ENCODE assay signal across 30 cellular contexts in genomic region chr21:43968410-43969114, GRCh38.
"Had no signal": no experiment of that assay in that cellular context is flagged by ENCODE, and none has a peak within 500 bp of the region (broad histone marks: within the 10 kb centered on the region; RNA-seq: fewer than 3 reads in every experiment).

No MANE protein-coding gene starts in this region.

- H3K4me3 Mint-ChIP-seq: activated CD4-positive, alpha-beta memory T cell treated with anti-CD3 and anti-CD28 coated beads for 36 hours; activated CD4-positive, alpha-beta T cell treated with anti-CD3 and anti-CD28 coated beads for 36 hours; activated CD4-positive, alpha-beta T cell treated with anti-CD3 and anti-CD28 coated beads, Interleukin-2, amount 10 ng/mL, durations not matched to agents 24 days and 14 days; activated CD8-positive, alpha-beta memory T cell treated with anti-CD3 and anti-CD28 coated beads, Interleukin-2, amount 10 ng/mL, durations not matched to agents 7 days and 5 days; activated CD8-positive, alpha-beta T cell treated with anti-CD3 and anti-CD28 coated beads, Interleukin-2, amount 10 ng/mL, durations not matched to agents 7 days and 5 days; activated naive CD4-positive, alpha-beta T cell treated with anti-CD3 and anti-CD28 coated beads, Interleukin-2, amount 10 ng/mL, durations not matched to agents 7 days and 5 days; activated naive CD8-positive, alpha-beta T cell; activated T-helper 1 cell treated with anti-CD3 and anti-CD28 coated beads, Interleukin-12 subunit alpha, Interleukin-12 subunit beta, Interleukin-2, Interleukin-4 antibody, amounts not matched to agents 30 ng/mL and 10 ng/mL and 1 ng/mL, durations not matched to agents 14 hours and 24 hours and 36 hours; central memory CD8-positive, alpha-beta T cell; dendritic cell treated with granulocyte-macrophage colony-stimulating factor and Interleukin-4, amounts not matched to agents 40 ng/mL and 50 ng/mL, for 4 days; effector memory CD8-positive, alpha-beta T cell; T-helper 17 cell; T-helper 2 cell treated with Interferon-gamma antibody and Interleukin-4, amounts not matched to agents 5 μg/mL and 100 μg/mL, for 36 hours had no signal

- ATAC-seq: activated CD4-positive, alpha-beta T cell treated with anti-CD3 and anti-CD28 coated beads for 36 hours; activated CD8-positive, alpha-beta memory T cell treated with anti-CD3 and anti-CD28 coated beads, Interleukin-2, amount 10 ng/mL, durations not matched to agents 7 days and 5 days; activated CD8-positive, alpha-beta T cell treated with anti-CD3 and anti-CD28 coated beads, Interleukin-2, amount 10 ng/mL, durations not matched to agents 7 days and 5 days; effector memory CD8-positive, alpha-beta T cell; foreskin keratinocyte; gastrocnemius medialis; T-helper 17 cell had no signal

- H3K27ac Mint-ChIP-seq: activated CD4-positive, alpha-beta T cell treated with anti-CD3 and anti-CD28 coated beads for 36 hours; activated CD8-positive, alpha-beta memory T cell treated with anti-CD3 and anti-CD28 coated beads, Interleukin-2, amount 10 ng/mL, durations not matched to agents 7 days and 5 days; activated CD8-positive, alpha-beta T cell treated with anti-CD3 and anti-CD28 coated beads, Interleukin-2, amount 10 ng/mL, durations not matched to agents 7 days and 5 days; activated naive CD4-positive, alpha-beta T cell treated with anti-CD3 and anti-CD28 coated beads, Interleukin-2, amount 10 ng/mL, durations not matched to agents 7 days and 5 days; activated naive CD8-positive, alpha-beta T cell; activated T-helper 1 cell treated with anti-CD3 and anti-CD28 coated beads, Interleukin-12 subunit alpha, Interleukin-12 subunit beta, Interleukin-2, Interleukin-4 antibody, amounts not matched to agents 30 ng/mL and 10 ng/mL and 1 ng/mL, durations not matched to agents 14 hours and 24 hours and 36 hours; activated T-helper 2 cell treated with anti-CD3 and anti-CD28 coated beads, Interferon-gamma antibody, Interleukin-2, Interleukin-4, amounts not matched to agents 10 μg/mL and 5 μg/mL and 100 μg/mL, durations not matched to agents 14 hours and 24 hours and 36 hours; T-helper 17 cell had no signal

- DNase-seq: activated CD4-positive, alpha-beta memory T cell treated with anti-CD3 and anti-CD28 coated beads for 36 hours; activated CD4-positive, alpha-beta T cell treated with anti-CD3 and anti-CD28 coated beads for 36 hours; activated CD4-positive, alpha-beta T cell treated with anti-CD3 and anti-CD28 coated beads, Interleukin-2, amount 10 ng/mL, durations not matched to agents 24 days and 14 days; activated CD4-positive, CD25-positive, alpha-beta regulatory T cell; activated CD4-positive, CD25-positive, alpha-beta regulatory T cell treated with anti-CD3 and anti-CD28 coated beads, Interleukin-2, amount 50 U/mL, for 72 hours; activated CD8-positive, alpha-beta memory T cell treated with anti-CD3 and anti-CD28 coated beads, Interleukin-2, amount 10 ng/mL, durations not matched to agents 7 days and 5 days; activated CD8-positive, alpha-beta memory T cell treated with anti-CD3 and anti-CD28 coated beads, Interleukin-2, amount 50 U/mL, for 4 hours; activated CD8-positive, alpha-beta T cell treated with anti-CD3 and anti-CD28 coated beads, Interleukin-2, amount 10 ng/mL, durations not matched to agents 7 days and 5 days; activated effector memory CD4-positive, alpha-beta T cell treated with anti-CD3 and anti-CD28 coated beads, Interleukin-2, amount 50 U/mL, for 16 hours; activated naive CD4-positive, alpha-beta T cell treated with anti-CD3 and anti-CD28 coated beads, Interleukin-2, amount 10 ng/mL, durations not matched to agents 7 days and 5 days; activated T-cell treated with anti-CD3 and anti-CD28 coated beads, Interleukin-2, amount 50 U/mL, for 1 hour; activated T-cell treated with anti-CD3 and anti-CD28 coated beads, Interleukin-2, amount 50 U/mL, for 48 hours; amniotic stem cell; anterior cingulate cortex; brain microvascular endothelial cell; dorsolateral prefrontal cortex; effector memory CD8-positive, alpha-beta T cell; erythroblast; foreskin keratinocyte; gastrocnemius medialis; glutamatergic neuron; T-helper 1 cell; T-helper 17 cell; T1000 had no signal

- H3K36me3 Mint-ChIP-seq: activated naive CD8-positive, alpha-beta T cell had no signal

- H3K9me3 Mint-ChIP-seq: activated CD4-positive, alpha-beta memory T cell treated with anti-CD3 and anti-CD28 coated beads for 36 hours; activated CD4-positive, alpha-beta T cell treated with anti-CD3 and anti-CD28 coated beads, Interleukin-2, amount 10 ng/mL, durations not matched to agents 24 days and 14 days; activated naive CD4-positive, alpha-beta T cell treated with anti-CD3 and anti-CD28 coated beads, Interleukin-2, amount 10 ng/mL, durations not matched to agents 7 days and 5 days; activated T-helper 1 cell treated with anti-CD3 and anti-CD28 coated beads, Interleukin-12 subunit alpha, Interleukin-12 subunit beta, Interleukin-2, Interleukin-4 antibody, amounts not matched to agents 30 ng/mL and 10 ng/mL and 1 ng/mL, durations not matched to agents 14 hours and 24 hours and 36 hours; activated T-helper 2 cell treated with anti-CD3 and anti-CD28 coated beads, Interferon-gamma antibody, Interleukin-2, Interleukin-4, amounts not matched to agents 10 μg/mL and 5 μg/mL and 100 μg/mL, durations not matched to agents 14 hours and 24 hours and 36 hours; central memory CD8-positive, alpha-beta T cell; dendritic cell treated with granulocyte-macrophage colony-stimulating factor and Interleukin-4, amounts not matched to agents 40 ng/mL and 50 ng/mL, for 4 days; effector memory CD8-positive, alpha-beta T cell; T-helper 2 cell treated with Interferon-gamma antibody and Interleukin-4, amounts not matched to agents 5 μg/mL and 100 μg/mL, for 36 hours had no signal

- H3K27me3 Mint-ChIP-seq: activated CD4-positive, alpha-beta memory T cell treated with anti-CD3 and anti-CD28 coated beads for 36 hours; activated CD4-positive, alpha-beta T cell treated with anti-CD3 and anti-CD28 coated beads for 36 hours; activated CD4-positive, alpha-beta T cell treated with anti-CD3 and anti-CD28 coated beads, Interleukin-2, amount 10 ng/mL, durations not matched to agents 24 days and 14 days; activated CD8-positive, alpha-beta memory T cell treated with anti-CD3 and anti-CD28 coated beads, Interleukin-2, amount 10 ng/mL, durations not matched to agents 7 days and 5 days; activated naive CD4-positive, alpha-beta T cell treated with anti-CD3 and anti-CD28 coated beads, Interleukin-2, amount 10 ng/mL, durations not matched to agents 7 days and 5 days; activated naive CD8-positive, alpha-beta T cell; central memory CD8-positive, alpha-beta T cell; dendritic cell treated with granulocyte-macrophage colony-stimulating factor and Interleukin-4, amounts not matched to agents 40 ng/mL and 50 ng/mL, for 4 days; effector memory CD8-positive, alpha-beta T cell; T-helper 17 cell had no signal

- H3K4me1 Mint-ChIP-seq: activated CD4-positive, alpha-beta T cell treated with anti-CD3 and anti-CD28 coated beads for 36 hours; activated CD8-positive, alpha-beta memory T cell treated with anti-CD3 and anti-CD28 coated beads, Interleukin-2, amount 10 ng/mL, durations not matched to agents 7 days and 5 days; activated naive CD4-positive, alpha-beta T cell treated with anti-CD3 and anti-CD28 coated beads, Interleukin-2, amount 10 ng/mL, durations not matched to agents 7 days and 5 days; central memory CD8-positive, alpha-beta T cell had no signal
